Comparison of ENCODE assay signal across 11 cellular contexts in genomic region chr14:74299061-74299545, GRCh38. TPM values are rescaled to one million over a fixed set of nuclear protein-coding genes. Genes with fewer than 3 reads are reported as not detected.
A peak's percentile ranks its signal among the peaks of the same experiment; 100 is the strongest.
DNase-seq lines count a peak whose midpoint lies in the region; TF ChIP-seq lines count a peak whose summit lies in the region.
"Had no signal": no experiment of that assay in that cellular context is flagged by ENCODE, and none has a peak within 500 bp of the region (broad histone marks: within the 10 kb centered on the region; RNA-seq: fewer than 3 reads in every experiment).

No MANE protein-coding gene starts in this region.

- intact Hi-C loops in CD14-positive monocyte (cut with micrococcal nuclease) = no loop called here

- H3K36me3 ChIP-seq in thymus (ENCODE audit: control insufficient read depth, insufficient read depth) = peaks cover 57% of the 10 kb centered on the region
- H3K36me3 ChIP-seq: ovary had no signal

- CTCF ChIA-PET in activated naive CD4-positive, alpha-beta T cell treated with anti-CD3 and anti-CD28 coated beads, Interleukin-2, amount 10 ng/mL, durations not matched to agents 7 days and 5 days (lab: Charles Lee) = interaction anchor here (0.8 kb wide), 1 partner anchor 27 kb away, joined by 3 read pairs; no protein-coding TSS in a partner anchor

- no peaks in the 10 kb centered on the region for H3K9me3 ChIP-seq in thymus (ENCODE audit: control insufficient read depth)
- H3K9me3 ChIP-seq: ovary had no signal

- H3K27ac ChIP-seq in thymus (ENCODE audit: low read depth) = peak overlapping the region; percentile 8
- H3K27ac ChIP-seq: ovary had no signal

- no peaks in the 10 kb centered on the region for H3K9me3 Mint-ChIP-seq in activated naive CD4-positive, alpha-beta T cell treated with anti-CD3 and anti-CD28 coated beads, Interleukin-2, amount 10 ng/mL, durations not matched to agents 7 days and 5 days
- no peaks in the 10 kb centered on the region for H3K9me3 Mint-ChIP-seq in activated naive CD8-positive, alpha-beta T cell treated with anti-CD3 and anti-CD28 coated beads for 36 hours
- H3K9me3 Mint-ChIP-seq in CD14-positive monocyte = no peaks in the 10 kb centered on the region

- H3K4me3 Mint-ChIP-seq in activated naive CD4-positive, alpha-beta T cell treated with anti-CD3 and anti-CD28 coated beads, Interleukin-2, amount 10 ng/mL, durations not matched to agents 7 days and 5 days = no peak overlapping the region
- peak overlapping the region; percentile 40 for H3K4me3 Mint-ChIP-seq in activated naive CD8-positive, alpha-beta T cell treated with anti-CD3 and anti-CD28 coated beads for 36 hours
- H3K4me3 Mint-ChIP-seq in CD14-positive monocyte = no peak overlapping the region

- WGBS in thymus = 78% methylated on average over 10 of the region's 10 CpGs

- peaks cover 14% of the 10 kb centered on the region for H3K4me1 ChIP-seq in thymus (ENCODE audit: control insufficient read depth, insufficient read depth, low read length)

- DNase-seq in activated naive CD4-positive, alpha-beta T cell treated with anti-CD3 and anti-CD28 coated beads, Interleukin-2, amount 10 ng/mL, durations not matched to agents 7 days and 5 days = no peak
- no peak for DNase-seq in activated naive CD4-positive, alpha-beta T cell (lab: John Stamatoyannopoulos, UW)
- no peak for DNase-seq in activated naive CD8-positive, alpha-beta T cell treated with anti-CD3 and anti-CD28 coated beads for 36 hours
- peak; percentile 7 for DNase-seq in left kidney (ENCODE audit: low read depth, low spot score)
- DNase-seq in NOMO-1 treated with DMSO at 0.1 percent for 48 hours (lab: John Stamatoyannopoulos, UW; ENCODE audit: unreplicated experiment) = no peak
- DNase-seq in DMS153 (lab: John Stamatoyannopoulos, UW) = no peak
- DNase-seq in CD14-positive monocyte (ENCODE audit: low spot score) = no peak
- DNase-seq: SW 1271 had no signal

- H3K4me3 ChIP-seq in thymus (ENCODE audit: low read length) = no peak overlapping the region
- H3K4me3 ChIP-seq: ovary had no signal

- H3K27me3 ChIP-seq in thymus (ENCODE audit: control insufficient read depth, insufficient read depth) = no peaks in the 10 kb centered on the region
- H3K27me3 ChIP-seq: ovary had no signal

- peak overlapping the region; percentile 6 for H3K27ac Mint-ChIP-seq in activated naive CD4-positive, alpha-beta T cell treated with anti-CD3 and anti-CD28 coated beads, Interleukin-2, amount 10 ng/mL, durations not matched to agents 7 days and 5 days
- peak overlapping the region; percentile 38 for H3K27ac Mint-ChIP-seq in activated naive CD8-positive, alpha-beta T cell treated with anti-CD3 and anti-CD28 coated beads for 36 hours
- H3K27ac Mint-ChIP-seq in CD14-positive monocyte = peak overlapping the region in 1 of 7 donors; percentile 48

- H3K36me3 Mint-ChIP-seq in activated naive CD4-positive, alpha-beta T cell treated with anti-CD3 and anti-CD28 coated beads, Interleukin-2, amount 10 ng/mL, durations not matched to agents 7 days and 5 days = peaks cover 13% of the 10 kb centered on the region
- H3K36me3 Mint-ChIP-seq in activated naive CD8-positive, alpha-beta T cell treated with anti-CD3 and anti-CD28 coated beads for 36 hours = peaks cover 15% of the 10 kb centered on the region
- peaks cover 45 to 57% of the 10 kb centered on the region in 2 donors for H3K36me3 Mint-ChIP-seq in CD14-positive monocyte

- TF ChIP-seq CTCF in CD14-positive monocyte (IDR thresholded peaks at IDR 0.05) = no peak

- H3K4me1 Mint-ChIP-seq in activated naive CD4-positive, alpha-beta T cell treated with anti-CD3 and anti-CD28 coated beads, Interleukin-2, amount 10 ng/mL, durations not matched to agents 7 days and 5 days = peaks cover 34% of the 10 kb centered on the region
- peaks cover 29% of the 10 kb centered on the region for H3K4me1 Mint-ChIP-seq in activated naive CD8-positive, alpha-beta T cell treated with anti-CD3 and anti-CD28 coated beads for 36 hours
- H3K4me1 Mint-ChIP-seq in CD14-positive monocyte = peaks cover 32% of the 10 kb centered on the region

- H3K27me3 Mint-ChIP-seq in activated naive CD4-positive, alpha-beta T cell treated with anti-CD3 and anti-CD28 coated beads, Interleukin-2, amount 10 ng/mL, durations not matched to agents 7 days and 5 days = no peaks in the 10 kb centered on the region
- H3K27me3 Mint-ChIP-seq in activated naive CD8-positive, alpha-beta T cell treated with anti-CD3 and anti-CD28 coated beads for 36 hours = no peaks in the 10 kb centered on the region
- H3K27me3 Mint-ChIP-seq in CD14-positive monocyte (ENCODE audit: low read depth in 3 of 3) = peaks cover 0 to 5% (median 0%) of the 10 kb centered on the region in 3 donors

RNA-seq across cellular contexts. Expression of gene ABCD4, which starts 3.6 kb away (rescaled TPM):
- 10 to 100 TPM; 36.8 to 36.9 TPM for total RNA-seq in activated naive CD8-positive, alpha-beta T cell treated with anti-CD3 and anti-CD28 coated beads for 36 hours
- 95.7 TPM for polyA plus RNA-seq in thymus
- polyA plus RNA-seq in CD14-positive monocyte = 10 to 100 TPM; 13.9 to 14.2 TPM

RNA-seq across cellular contexts. Expression of gene VRTN, which starts 49.2 kb away (rescaled TPM):
- total RNA-seq in activated naive CD8-positive, alpha-beta T cell treated with anti-CD3 and anti-CD28 coated beads for 36 hours = not detected
- 0.02 TPM for polyA plus RNA-seq in thymus
- not detected for polyA plus RNA-seq in CD14-positive monocyte
- polyA plus RNA-seq: BJ had no signal

RNA-seq across cellular contexts. Expression of gene VSX2, which starts 59.9 kb away (rescaled TPM):
- not detected for total RNA-seq in activated naive CD8-positive, alpha-beta T cell treated with anti-CD3 and anti-CD28 coated beads for 36 hours
- polyA plus RNA-seq in thymus (0.14 TPM), CD14-positive monocyte (not detected)
- total RNA-seq: ovary had no signal
- polyA plus RNA-seq: BJ, ovary had no signal
